Comparison of ENCODE assay signal across 22 cellular contexts in the genomic region with DNA sequence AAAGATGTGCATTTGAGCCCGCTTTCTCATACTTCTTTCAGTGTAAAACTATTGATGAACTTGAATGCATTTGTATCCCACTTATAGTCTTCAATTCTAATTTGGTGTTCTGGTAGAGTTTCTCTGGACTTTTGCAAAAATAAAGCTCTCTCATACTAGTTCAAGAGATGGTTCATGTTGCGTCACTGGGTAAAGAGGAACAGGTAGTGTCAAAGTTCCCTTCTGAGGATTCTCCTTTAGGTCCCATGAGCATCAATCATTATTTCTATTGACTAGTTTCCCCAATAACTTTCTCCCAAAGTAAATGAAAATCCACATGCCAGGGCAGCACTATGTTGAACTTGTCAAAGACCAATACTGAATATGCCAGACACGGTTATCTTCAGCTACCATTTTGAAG.
"Had no signal": no experiment of that assay in that cellular context is flagged by ENCODE, and none has a peak within 500 bp of the region (broad histone marks: within the 10 kb centered on the region; RNA-seq: fewer than 3 reads in every experiment).

No MANE protein-coding gene starts in this region.

- H3K36me3 ChIP-seq: left lung, pancreas, upper lobe of right lung had no signal

- FAIRE-seq: colon, kidney, pancreas had no signal

- H3K9me3 Mint-ChIP-seq: stimulated activated effector memory CD8-positive, alpha-beta T cell treated with anti-CD3 and anti-CD28 coated beads, Interleukin-12 subunit alpha, Interleukin-12 subunit beta, amount 100 ng/mL, for 72 hours had no signal

- H3K4me1 ChIP-seq: testis, upper lobe of right lung had no signal

- H3K4me3 ChIP-seq: body of pancreas, left lung, pancreas, smooth muscle cell, testis, upper lobe of right lung had no signal

- H3K36me3 Mint-ChIP-seq: activated CD8-positive, alpha-beta memory T cell treated with anti-CD3 and anti-CD28 coated beads, Interleukin-2, amount 10 ng/mL, durations not matched to agents 7 days and 5 days; naive thymus-derived CD8-positive, alpha-beta T cell; stimulated activated effector memory CD8-positive, alpha-beta T cell treated with anti-CD3 and anti-CD28 coated beads, Interleukin-12 subunit alpha, Interleukin-12 subunit beta, amount 100 ng/mL, for 72 hours had no signal

- DNase-seq: activated CD4-positive, alpha-beta memory T cell treated with anti-CD3 and anti-CD28 coated beads, Interleukin-2, amount 10 ng/mL, durations not matched to agents 7 days and 5 days; activated CD4-positive, alpha-beta T cell treated with anti-CD3 and anti-CD28 coated beads for 48 hours; activated CD4-positive, CD25-positive, alpha-beta regulatory T cell; activated CD8-positive, alpha-beta memory T cell treated with anti-CD3 and anti-CD28 coated beads, Interleukin-2, amount 10 ng/mL, durations not matched to agents 7 days and 5 days; activated naive CD4-positive, alpha-beta T cell treated with Interleukin-2 at 50 U/mL for 16 hours; activated naive CD8-positive, alpha-beta T cell treated with anti-CD3 and anti-CD28 coated beads, Interleukin-2, amount 10 ng/mL, durations not matched to agents 7 days and 5 days; amygdala; body of pancreas; erythroblast; kidney; left lung; mammary epithelial cell; naive thymus-derived CD8-positive, alpha-beta T cell; pancreas; stimulated activated CD4-positive, alpha-beta T cell treated with anti-CD3 and anti-CD28 coated beads, Interleukin-4, amount 100 ng/mL, for 24 hours; testis; upper lobe of right lung had no signal

- H3K27ac ChIP-seq: body of pancreas, pancreas, testis, upper lobe of right lung had no signal

- H3K4me3 Mint-ChIP-seq: activated CD4-positive, alpha-beta memory T cell treated with anti-CD3 and anti-CD28 coated beads, Interleukin-2, amount 10 ng/mL, durations not matched to agents 7 days and 5 days; activated CD8-positive, alpha-beta memory T cell treated with anti-CD3 and anti-CD28 coated beads, Interleukin-2, amount 10 ng/mL, durations not matched to agents 7 days and 5 days; activated naive CD8-positive, alpha-beta T cell treated with anti-CD3 and anti-CD28 coated beads, Interleukin-2, amount 10 ng/mL, durations not matched to agents 7 days and 5 days; naive thymus-derived CD8-positive, alpha-beta T cell; stimulated activated effector memory CD8-positive, alpha-beta T cell treated with anti-CD3 and anti-CD28 coated beads, Interleukin-12 subunit alpha, Interleukin-12 subunit beta, amount 100 ng/mL, for 72 hours had no signal

- H3K27ac Mint-ChIP-seq: activated CD4-positive, alpha-beta memory T cell treated with anti-CD3 and anti-CD28 coated beads, Interleukin-2, amount 10 ng/mL, durations not matched to agents 7 days and 5 days; activated CD8-positive, alpha-beta memory T cell treated with anti-CD3 and anti-CD28 coated beads, Interleukin-2, amount 10 ng/mL, durations not matched to agents 7 days and 5 days; activated naive CD8-positive, alpha-beta T cell treated with anti-CD3 and anti-CD28 coated beads, Interleukin-2, amount 10 ng/mL, durations not matched to agents 7 days and 5 days; activated T-helper 2 cell treated with anti-CD3 and anti-CD28 coated beads, Interferon-gamma antibody, Interleukin-2, Interleukin-4, amounts not matched to agents 10 μg/mL and 5 μg/mL and 100 μg/mL, durations not matched to agents 14 hours and 24 hours and 36 hours; stimulated activated effector memory CD8-positive, alpha-beta T cell treated with anti-CD3 and anti-CD28 coated beads, Interleukin-12 subunit alpha, Interleukin-12 subunit beta, amount 100 ng/mL, for 72 hours had no signal

- H3K4me2 ChIP-seq: smooth muscle cell had no signal

- H3K9me3 ChIP-seq: body of pancreas, left lung, pancreas, testis, upper lobe of right lung had no signal

- ATAC-seq: activated CD8-positive, alpha-beta memory T cell treated with anti-CD3 and anti-CD28 coated beads, Interleukin-2, amount 10 ng/mL, durations not matched to agents 7 days and 5 days; body of pancreas; left lung; naive thymus-derived CD8-positive, alpha-beta T cell; pancreas; sciatic nerve; stimulated activated effector memory CD8-positive, alpha-beta T cell treated with anti-CD3 and anti-CD28 coated beads, Interleukin-12 subunit alpha, Interleukin-12 subunit beta, amount 100 ng/mL, for 72 hours; upper lobe of right lung had no signal

- H3K27me3 ChIP-seq: body of pancreas, left lung, pancreas, testis, upper lobe of right lung had no signal

- H3K27me3 Mint-ChIP-seq: activated CD4-positive, alpha-beta memory T cell treated with anti-CD3 and anti-CD28 coated beads, Interleukin-2, amount 10 ng/mL, durations not matched to agents 7 days and 5 days; activated CD8-positive, alpha-beta memory T cell treated with anti-CD3 and anti-CD28 coated beads, Interleukin-2, amount 10 ng/mL, durations not matched to agents 7 days and 5 days; activated naive CD8-positive, alpha-beta T cell treated with anti-CD3 and anti-CD28 coated beads, Interleukin-2, amount 10 ng/mL, durations not matched to agents 7 days and 5 days; naive thymus-derived CD8-positive, alpha-beta T cell had no signal
